Comparison of ENCODE assay signal across 11 cellular contexts in genomic region chr11:27722945-27723344, GRCh38. TPM values are rescaled to one million over a fixed set of nuclear protein-coding genes. Genes with fewer than 3 reads are reported as not detected.
DNase-seq lines count a peak whose midpoint lies in the region; ATAC-seq and TF ChIP-seq lines count a peak whose summit lies in the region.
"Had no signal": no experiment of that assay in that cellular context is flagged by ENCODE, and none has a peak within 500 bp of the region (broad histone marks: within the 10 kb centered on the region; RNA-seq: fewer than 3 reads in every experiment).

No MANE protein-coding gene starts in this region.

- no peak for TF ChIP-seq RAD21 in neural cell (conservative IDR thresholded peaks at IDR 0.05)

- DNase-seq in CD8-positive, alpha-beta T cell, result no peak
- DNase-seq in HL-60 (ENCODE audit: low read depth in 1 of 2, low spot score in 1 of 2) (no peak), coronary artery (ENCODE audit: low spot score) (no peak), mucosa of gallbladder (ENCODE audit: low spot score) (no peak)
- no peak for DNase-seq in stimulated activated CD4-positive, alpha-beta T cell treated with anti-CD3 and anti-CD28 coated beads, Interleukin-12 subunit alpha, Interleukin-12 subunit beta, amount 100 ng/mL, for 4 hours
- DNase-seq: erythroblast, NCI-H510A had no signal

- no peaks in the 10 kb centered on the region for H3K79me2 ChIP-seq in neural cell (replicated peaks; ENCODE audit: insufficient read depth, low read length)

- no peaks in the 10 kb centered on the region for H3K9me2 ChIP-seq in neural cell (ENCODE audit: insufficient read depth, low read length)

- H3K27ac Mint-ChIP-seq in CD8-positive, alpha-beta T cell, result no peak overlapping the region
- H3K27ac Mint-ChIP-seq: activated naive CD4-positive, alpha-beta T cell treated with anti-CD3 and anti-CD28 coated beads for 36 hours had no signal

- peaks cover 15% of the 10 kb centered on the region for H3K4me1 Mint-ChIP-seq in CD8-positive, alpha-beta T cell (ENCODE audit: low read depth)

- no peaks in the 10 kb centered on the region for H3K36me3 ChIP-seq in CD8-positive, alpha-beta T cell (ENCODE audit: insufficient read depth, low read length)
- no peaks in the 10 kb centered on the region for H3K36me3 ChIP-seq in neural cell (ENCODE audit: insufficient read depth, low read length)

- TF ChIP-seq CTCF in CD8-positive, alpha-beta T cell (IDR thresholded peaks at IDR 0.05), result no peak
- TF ChIP-seq CTCF in HL-60 (IDR thresholded peaks at IDR 0.05; ENCODE audit: insufficient read depth, low read length) (no peak), coronary artery (IDR thresholded peaks at IDR 0.05) (no peak), neural cell (IDR thresholded peaks at IDR 0.05; ENCODE audit: poor library complexity, severe bottlenecking) (peak; percentile 19)

- H3K9me3 ChIP-seq in CD8-positive, alpha-beta T cell (ENCODE audit: low read length), result no peaks in the 10 kb centered on the region
- H3K9me3 ChIP-seq in neural cell (ENCODE audit: low read length), result no peaks in the 10 kb centered on the region

- H3K27me3 ChIP-seq in CD8-positive, alpha-beta T cell (ENCODE audit: insufficient read depth, low read length), result peaks cover 20% of the 10 kb centered on the region
- peaks cover 32% of the 10 kb centered on the region for H3K27me3 ChIP-seq in HL-60 (ENCODE audit: insufficient read depth, poor library complexity, severe bottlenecking)
- peaks cover 92% of the 10 kb centered on the region for H3K27me3 ChIP-seq in neural cell (ENCODE audit: insufficient read depth, low read depth, low read length)

- no peak overlapping the region for H2AFZ ChIP-seq in neural cell (ENCODE audit: low read depth, low read length)

- H3K4me3 ChIP-seq in CD8-positive, alpha-beta T cell (ENCODE audit: low read depth, low read length), result no peak overlapping the region
- peak overlapping the region; percentile 39 for H3K4me3 ChIP-seq in HL-60 (replicated peaks; ENCODE audit: insufficient read depth, low read length)
- H3K4me3 ChIP-seq in coronary artery, result peak overlapping the region; percentile 56
- H3K4me3 ChIP-seq in neural cell (ENCODE audit: low read length), result peak overlapping the region; percentile 69

- H3K4me1 ChIP-seq in CD8-positive, alpha-beta T cell (ENCODE audit: insufficient read depth, low read length), result no peaks in the 10 kb centered on the region

- H3F3A ChIP-seq in neural cell (ENCODE audit: insufficient read depth, low read length, poor library complexity, severe bottlenecking), result peaks cover 5% of the 10 kb centered on the region

- peaks cover 7% of the 10 kb centered on the region for H3K9me3 Mint-ChIP-seq in CD8-positive, alpha-beta T cell

- H3K36me3 Mint-ChIP-seq in CD8-positive, alpha-beta T cell, result no peaks in the 10 kb centered on the region

- peaks cover 55% of the 10 kb centered on the region for H3K27me3 Mint-ChIP-seq in CD8-positive, alpha-beta T cell (ENCODE audit: low read depth)

- no peak for TF ChIP-seq EP300 in neural cell (conservative IDR thresholded peaks at IDR 0.05; ENCODE audit: poor library complexity, severe bottlenecking)

- intact Hi-C loops in CD8-positive, alpha-beta T cell (cut with DNase I, micrococcal nuclease), result no loop called here

- CTCF ChIA-PET in CD8-positive, alpha-beta T cell (lab: Charles Lee), result no interaction called here

- H3K9ac ChIP-seq in neural cell (ENCODE audit: low read length), result no peak overlapping the region

- ATAC-seq in CD8-positive, alpha-beta T cell, result no peak
- ATAC-seq in HG02885 (IDR thresholded peaks at IDR 0.05; ENCODE audit: poor library complexity, unreplicated experiment) (no peak), GM21723 (IDR thresholded peaks at IDR 0.05; ENCODE audit: unreplicated experiment) (no peak)

- no peak overlapping the region for H3K27ac ChIP-seq in CD8-positive, alpha-beta T cell (ENCODE audit: low read depth, low read length)
- no peak overlapping the region for H3K27ac ChIP-seq in HL-60 (replicated peaks)
- no peak overlapping the region for H3K27ac ChIP-seq in coronary artery
- no peak overlapping the region for H3K27ac ChIP-seq in neural cell (ENCODE audit: low read length)

- POLR2A ChIA-PET in CD8-positive, alpha-beta T cell (lab: Charles Lee), result no interaction called here

- H3K4me3 Mint-ChIP-seq in CD8-positive, alpha-beta T cell, result peak overlapping the region; percentile 9

- H3K4me2 ChIP-seq in neural cell (ENCODE audit: low read length), result peak overlapping the region; percentile 43

- H4K20me1 ChIP-seq in neural cell (ENCODE audit: insufficient read depth), result no peaks in the 10 kb centered on the region

TF ChIP-seq in neural cell, 6 proteins besides CTCF, POLR2A, EP300 and RAD21:
- TF ChIP-seq EZH2 (IDR thresholded peaks at IDR 0.05; ENCODE audit: borderline replicate concordance, insufficient read depth, low read length, poor library complexity, severe bottlenecking) (no peak), TAF1 (IDR thresholded peaks at IDR 0.05; ENCODE audit: low read depth) (no peak), SMC3 (conservative IDR thresholded peaks at IDR 0.05; ENCODE audit: poor library complexity) (no peak), REST (IDR thresholded peaks at IDR 0.05; ENCODE audit: borderline replicate concordance) (no peak), POLR2AphosphoS5 (IDR thresholded peaks at IDR 0.05) (no peak), MXI1 (conservative IDR thresholded peaks at IDR 0.05; ENCODE audit: poor library complexity, severe bottlenecking) (no peak)

RNA-seq across cellular contexts. Expression of gene BDNF, which starts 22.7 kb away (rescaled TPM):
- not detected for total RNA-seq in CD8-positive, alpha-beta T cell
- not detected in 2 replicates for polyA plus RNA-seq in neural cell
- not detected in 2 replicates for polyA minus RNA-seq in neural cell
- total RNA-seq in mucosa of gallbladder, result 6.8 TPM
- total RNA-seq: activated naive CD4-positive, alpha-beta T cell treated with anti-CD3 and anti-CD28 coated beads for 36 hours had no signal
